25 cellular contexts compared by ENCODE assay signal in the genomic region with DNA sequence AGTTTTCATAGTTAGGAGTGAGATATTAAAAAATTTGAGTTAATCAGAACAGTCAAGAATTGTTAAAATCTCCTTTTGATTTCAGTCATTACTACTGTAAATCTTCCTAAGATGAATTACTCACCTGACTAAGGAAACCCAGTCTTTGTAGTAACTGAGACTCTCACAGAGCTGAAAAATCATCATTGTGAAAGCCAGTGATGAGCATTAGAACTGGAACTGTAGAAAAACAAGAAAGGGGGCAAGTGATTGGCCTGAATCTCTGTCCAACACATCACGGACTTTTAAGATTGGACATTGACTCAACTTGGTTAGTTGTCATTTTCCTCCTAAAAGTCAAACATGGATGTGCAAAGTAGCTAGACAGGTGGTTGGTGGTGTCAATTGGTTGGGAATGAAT.
"Had no signal": no experiment of that assay in that cellular context is flagged by ENCODE, and none has a peak within 500 bp of the region (broad histone marks: within the 10 kb centered on the region; RNA-seq: fewer than 3 reads in every experiment).

No MANE protein-coding gene starts in this region.

- H3K9me3 ChIP-seq: gastroesophageal sphincter, psoas muscle, sigmoid colon, suprapubic skin, tibial artery had no signal

- H3K9me3 Mint-ChIP-seq: activated CD4-positive, alpha-beta T cell treated with anti-CD3 and anti-CD28 coated beads, Interleukin-2, amount 10 ng/mL, durations not matched to agents 7 days and 5 days; activated CD8-positive, alpha-beta T cell treated with anti-CD3 and anti-CD28 coated beads for 36 hours; activated T-helper 2 cell treated with anti-CD3 and anti-CD28 coated beads, Interferon-gamma antibody, Interleukin-2, Interleukin-4, amounts not matched to agents 10 μg/mL and 5 μg/mL and 100 μg/mL, durations not matched to agents 14 hours and 24 hours and 36 hours; naive B cell; T-helper 2 cell treated with Interferon-gamma antibody and Interleukin-4, amounts not matched to agents 5 μg/mL and 100 μg/mL, for 36 hours had no signal

- H3K27me3 Mint-ChIP-seq: naive B cell; stimulated activated naive B cell treated with anti-CD40 and anti-IgM and Interleukin-4, amounts not matched to agents 10 μg/mL and 1 μg/mL and 100 μg/mL, for 72 hours had no signal

- DNase-seq: activated CD4-positive, alpha-beta T cell treated with anti-CD3 and anti-CD28 coated beads, Interleukin-2, amount 10 ng/mL, durations not matched to agents 7 days and 5 days; activated CD8-positive, alpha-beta T cell treated with anti-CD3 and anti-CD28 coated beads for 36 hours; anterior cingulate cortex; dermis blood vessel endothelial cell; effector CD4-positive, alpha-beta T cell; left cardiac atrium; mammary epithelial cell; naive B cell; occipital lobe; psoas muscle; small intestine; stimulated activated CD4-positive, alpha-beta T cell treated with anti-CD3 and anti-CD28 coated beads, Interleukin-4, amount 100 ng/mL, for 24 hours; stimulated activated naive B cell treated with anti-CD40 and anti-IgM and Interleukin-4, amounts not matched to agents 10 μg/mL and 1 μg/mL and 100 μg/mL, for 72 hours; T-helper 1 cell; tibial artery had no signal

- H2AFZ ChIP-seq: hepatocyte, neural progenitor cell, parathyroid adenoma had no signal

- H3K4me2 ChIP-seq: hepatocyte, neural progenitor cell had no signal

- H3K9ac ChIP-seq: neural progenitor cell, parathyroid adenoma had no signal

- H3K36me3 Mint-ChIP-seq: activated naive CD8-positive, alpha-beta T cell had no signal

- H3K27me3 ChIP-seq: gastroesophageal sphincter, hepatocyte, neural progenitor cell, sigmoid colon, suprapubic skin, tibial artery had no signal

- H3K27ac Mint-ChIP-seq: activated CD4-positive, alpha-beta T cell treated with anti-CD3 and anti-CD28 coated beads, Interleukin-2, amount 10 ng/mL, durations not matched to agents 7 days and 5 days; activated CD8-positive, alpha-beta T cell treated with anti-CD3 and anti-CD28 coated beads for 36 hours; activated T-helper 2 cell treated with anti-CD3 and anti-CD28 coated beads, Interferon-gamma antibody, Interleukin-2, Interleukin-4, amounts not matched to agents 10 μg/mL and 5 μg/mL and 100 μg/mL, durations not matched to agents 14 hours and 24 hours and 36 hours; mesothelial cell of epicardium; neural progenitor cell; stimulated activated naive B cell treated with anti-CD40 and anti-IgM and Interleukin-4, amounts not matched to agents 10 μg/mL and 1 μg/mL and 100 μg/mL, for 72 hours; T-helper 2 cell treated with Interferon-gamma antibody and Interleukin-4, amounts not matched to agents 5 μg/mL and 100 μg/mL, for 36 hours had no signal

- H3K27ac ChIP-seq: hepatocyte, neural progenitor cell, parathyroid adenoma, psoas muscle, suprapubic skin had no signal

- H3K4me3 Mint-ChIP-seq: activated CD4-positive, alpha-beta T cell treated with anti-CD3 and anti-CD28 coated beads, Interleukin-2, amount 10 ng/mL, durations not matched to agents 7 days and 5 days; activated CD8-positive, alpha-beta T cell treated with anti-CD3 and anti-CD28 coated beads for 36 hours; activated naive CD8-positive, alpha-beta T cell; mesothelial cell of epicardium; neural progenitor cell; stimulated activated naive B cell treated with anti-CD40 and anti-IgM and Interleukin-4, amounts not matched to agents 10 μg/mL and 1 μg/mL and 100 μg/mL, for 72 hours; T-helper 2 cell treated with Interferon-gamma antibody and Interleukin-4, amounts not matched to agents 5 μg/mL and 100 μg/mL, for 36 hours had no signal

- ATAC-seq: activated CD8-positive, alpha-beta T cell treated with anti-CD3 and anti-CD28 coated beads for 36 hours; gastroesophageal sphincter; left cardiac atrium; psoas muscle; stimulated activated naive B cell treated with anti-CD40 and anti-IgM and Interleukin-4, amounts not matched to agents 10 μg/mL and 1 μg/mL and 100 μg/mL, for 72 hours had no signal
